ENCODE assay signal across 11 cellular contexts in genomic region chr9:37033753-37034319, GRCh38. TPM values are rescaled to one million over a fixed set of nuclear protein-coding genes. Genes with fewer than 3 reads are reported as not detected.
A peak's percentile ranks its signal among the peaks of the same experiment; 100 is the strongest.
DNase-seq lines count a peak whose midpoint lies in the region; ATAC-seq, FAIRE-seq and TF ChIP-seq lines count a peak whose summit lies in the region.
"Had no signal": no experiment of that assay in that cellular context is flagged by ENCODE, and none has a peak within 500 bp of the region (broad histone marks: within the 10 kb centered on the region; RNA-seq: fewer than 3 reads in every experiment).

PAX5 (minus strand) TSS chr9:37034268; CDS start chr9:37034031, 237 bp downstream.

- no peaks in the 10 kb centered on the region for H3K79me2 ChIP-seq in astrocyte (ENCODE audit: insufficient read depth, low read length)

- POLR2A ChIA-PET in naive thymus-derived CD8-positive, alpha-beta T cell (lab: Charles Lee), result interaction anchor here (0.6 kb wide), 3 partner anchors 29 to 777 kb away, joined by 3 to 9 read pairs (median 4); no protein-coding TSS in a partner anchor

- H3K4me3 ChIP-seq in BE2C (ENCODE audit: low read depth, low read length) (peak within 1 kb of the TSS; percentile 34), astrocyte (ENCODE audit: insufficient read depth, low read depth, low read length) (no peak within 1 kb of the TSS)

- H3K27me3 ChIP-seq in BE2C, result no peaks in the 10 kb centered on the region
- H3K27me3 ChIP-seq in astrocyte (ENCODE audit: insufficient read depth, low read length), result peaks cover 100% of the 10 kb centered on the region

- H3K27ac Mint-ChIP-seq in astrocyte (ENCODE audit: unreplicated experiment), result no peak within 1 kb of the TSS
- peak within 1 kb of the TSS in 3 of 10 donors; percentile 49 to 84 (median 79) for H3K27ac Mint-ChIP-seq in naive thymus-derived CD8-positive, alpha-beta T cell

- H3K9ac ChIP-seq in astrocyte (ENCODE audit: low read length), result no peak within 1 kb of the TSS

- H3K9me3 ChIP-seq in BE2C, result no peaks in the 10 kb centered on the region
- H3K9me3 ChIP-seq in astrocyte (ENCODE audit: insufficient read depth, low read depth, low read length), result peaks cover 11% of the 10 kb centered on the region

- H3K4me1 Mint-ChIP-seq in astrocyte (ENCODE audit: low read depth, unreplicated experiment), result peaks cover 7% of the 10 kb centered on the region
- H3K4me1 Mint-ChIP-seq in naive thymus-derived CD8-positive, alpha-beta T cell, result peaks cover 24 to 71% (median 62%) of the 10 kb centered on the region in 4 donors

- H3K4me3 Mint-ChIP-seq in astrocyte (ENCODE audit: unreplicated experiment), result no peak within 1 kb of the TSS
- H3K4me3 Mint-ChIP-seq in naive thymus-derived CD8-positive, alpha-beta T cell, result peak within 1 kb of the TSS; percentile 54 to 97 (median 76)

- no peak within 1 kb of the TSS for H3K27ac ChIP-seq in astrocyte (ENCODE audit: low read depth, low read length)

- peaks cover 8% of the 10 kb centered on the region for H3K9me3 Mint-ChIP-seq in astrocyte (ENCODE audit: unreplicated experiment)
- H3K9me3 Mint-ChIP-seq in naive thymus-derived CD8-positive, alpha-beta T cell, result peaks cover 0 to 8% (median 0%) of the 10 kb centered on the region in 9 donors

- no peak for DNase-seq in BE2C
- DNase-seq in GM18507 (ENCODE audit: extremely low spot score, insufficient read length, low read depth), result no peak
- DNase-seq in astrocyte (ENCODE audit: low read depth), result no peak
- DNase-seq in naive thymus-derived CD8-positive, alpha-beta T cell, result peak in 1 of 10 donors; percentile 3
- no peak for DNase-seq in NCI-H1105 treated with DMSO at 0.1 percent for 48 hours (lab: John Stamatoyannopoulos, UW)
- DNase-seq: activated effector memory CD4-positive, alpha-beta T cell treated with Interleukin-2 at 50 U/mL for 16 hours had no signal

- no peak within 1 kb of the TSS for H2AFZ ChIP-seq in astrocyte (ENCODE audit: low read depth, low read length)

- no peak for ATAC-seq in naive thymus-derived CD8-positive, alpha-beta T cell
- ATAC-seq in GM19395 (IDR thresholded peaks at IDR 0.05; ENCODE audit: unreplicated experiment) (no peak), GM19035 (IDR thresholded peaks at IDR 0.05; ENCODE audit: unreplicated experiment) (no peak), HG03045 (IDR thresholded peaks at IDR 0.05; ENCODE audit: unreplicated experiment) (no peak)

- TF ChIP-seq CTCF in BE2C (IDR thresholded peaks at IDR 0.05; ENCODE audit: low read depth, low read length), result no peak
- TF ChIP-seq CTCF in astrocyte (IDR thresholded peaks at IDR 0.05; ENCODE audit: insufficient read depth, low read depth, low read length), result no peak

- H3K36me3 ChIP-seq in BE2C (no peaks in the 10 kb centered on the region), astrocyte (ENCODE audit: insufficient read depth, low read length) (no peaks in the 10 kb centered on the region)

- peaks cover 15% of the 10 kb centered on the region for H4K20me1 ChIP-seq in astrocyte (ENCODE audit: insufficient read depth, low read length)

- H3K27me3 Mint-ChIP-seq in astrocyte (ENCODE audit: low read depth, unreplicated experiment), result peaks cover 84% of the 10 kb centered on the region
- H3K27me3 Mint-ChIP-seq in naive thymus-derived CD8-positive, alpha-beta T cell, result peaks cover 49 to 100% (median 72%) of the 10 kb centered on the region in 5 donors

- FAIRE-seq in GM18507 (lab: Jason Lieb, UNC) (peak; percentile 96), astrocyte (lab: Jason Lieb, UNC) (no peak)

- H3K36me3 Mint-ChIP-seq in astrocyte (ENCODE audit: low read depth, unreplicated experiment), result peaks cover 2% of the 10 kb centered on the region
- peaks cover 2 to 15% (median 8%) of the 10 kb centered on the region in 3 donors for H3K36me3 Mint-ChIP-seq in naive thymus-derived CD8-positive, alpha-beta T cell

- peaks cover 7% of the 10 kb centered on the region for H3K4me1 ChIP-seq in BE2C
- peaks cover 17% of the 10 kb centered on the region for H3K4me1 ChIP-seq in astrocyte (ENCODE audit: insufficient read depth, low read length)

- peak within 1 kb of the TSS; percentile 67 for H3K4me2 ChIP-seq in astrocyte (ENCODE audit: low read length)

RNA-seq across cellular contexts. Expression of gene PAX5, which starts in this region (rescaled TPM):
- 13.1 TPM for polyA plus RNA-seq in BE2C (2012; ENCODE audit: insufficient read depth, insufficient read length, low read depth)
- total RNA-seq in astrocyte, result not detected in 2 replicates
- total RNA-seq in naive thymus-derived CD8-positive, alpha-beta T cell, result 1 to 10 TPM; 8.5 to 8.7 TPM
- under 1 TPM in 1 of 3 donors, not detected in 2; 0.12 TPM for polyA plus RNA-seq in naive thymus-derived CD8-positive, alpha-beta T cell
- total RNA-seq: glomerular endothelial cell, HT1080 had no signal
